In genomic region chr6:82906489-82906888, GRCh38 we compare ENCODE assay signal across 16 cellular contexts.
DNase-seq lines count a peak whose midpoint lies in the region; ATAC-seq and TF ChIP-seq lines count a peak whose summit lies in the region.
"Had no signal": no experiment of that assay in that cellular context is flagged by ENCODE, and none has a peak within 500 bp of the region (broad histone marks: within the 10 kb centered on the region; RNA-seq: fewer than 3 reads in every experiment).

No MANE protein-coding gene starts in this region.

- H3K9me3 ChIP-seq in Karpas-422 (ENCODE audit: low read length) (no peaks in the 10 kb centered on the region), SK-N-MC (ENCODE audit: low read depth, low read length) (no peaks in the 10 kb centered on the region), osteoblast (ENCODE audit: low read depth, low read length) (no peaks in the 10 kb centered on the region), HAP-1 (no peaks in the 10 kb centered on the region)
- H3K9me3 ChIP-seq: thyroid gland had no signal

- no peaks in the 10 kb centered on the region for H4K20me1 ChIP-seq in Karpas-422 (ENCODE audit: insufficient read depth, low read depth, low read length)
- no peaks in the 10 kb centered on the region for H4K20me1 ChIP-seq in osteoblast (ENCODE audit: insufficient read depth, low read length)

- no peak overlapping the region for H3K4me2 ChIP-seq in Karpas-422 (ENCODE audit: low read depth, low read length, poor library complexity, severe bottlenecking)
- H3K4me2 ChIP-seq in osteoblast (ENCODE audit: insufficient read depth, low read length): peak overlapping the region; percentile 39

- H3K27me3 ChIP-seq in Karpas-422 (ENCODE audit: low read length): no peaks in the 10 kb centered on the region
- H3K27me3 ChIP-seq in osteoblast (ENCODE audit: insufficient read depth, low read length): no peaks in the 10 kb centered on the region
- H3K27me3 ChIP-seq in HAP-1 (ENCODE audit: low read depth): no peaks in the 10 kb centered on the region
- H3K27me3 ChIP-seq: thyroid gland had no signal

- POLR2A ChIA-PET in GM10248 (lab: Yijun Ruan, JAX): no interaction called here

- CTCF ChIA-PET in GM10248 (lab: Yijun Ruan, JAX): interaction anchor here (1.5 kb wide), 1 partner anchor 159 kb away, joined by 3 read pairs; no protein-coding TSS in a partner anchor

- no peaks in the 10 kb centered on the region for H3K36me3 ChIP-seq in Karpas-422 (ENCODE audit: insufficient read depth, low read length)
- 0 out of 2 replicates have a peak, but pooled peaks cover 3% of the 10 kb centered on the region for H3K36me3 ChIP-seq in SK-N-MC (ENCODE audit: insufficient read depth, low read length)
- H3K36me3 ChIP-seq in osteoblast (ENCODE audit: insufficient read depth, low read length): no peaks in the 10 kb centered on the region
- no peaks in the 10 kb centered on the region for H3K36me3 ChIP-seq in HAP-1 (replicated peaks)
- H3K36me3 ChIP-seq: thyroid gland had no signal

- no peak for DNase-seq in Karpas-422
- DNase-seq in SK-N-MC (ENCODE audit: low read depth, low spot score): peak; percentile 24
- DNase-seq in fibroblast of mammary gland (ENCODE audit: low read depth): peak; percentile 14
- DNase-seq in osteoblast (ENCODE audit: insufficient read length, low spot score, missing footprints): no peak
- no peak for DNase-seq in GM10248 (ENCODE audit: extremely low spot score)
- no peak for DNase-seq in HAP-1 (ENCODE audit: low spot score in 2 of 2)
- DNase-seq: activated CD4-positive, alpha-beta T cell treated with anti-CD3 and anti-CD28 coated beads for 4 hours; activated CD8-positive, alpha-beta memory T cell treated with anti-CD3 and anti-CD28 coated beads, Interleukin-2, amount 50 U/mL, for 48 hours; activated naive CD4-positive, alpha-beta T cell treated with anti-CD3 and anti-CD28 coated beads, Interleukin-2, amount 50 U/mL, for 16 hours; DMS79 treated with DMSO at 0.1 percent for 48 hours; endodermal cell; MV-4-11; SHP77; stimulated activated CD4-positive, alpha-beta T cell treated with anti-CD3 and anti-CD28 coated beads, Interleukin-4, amount 100 ng/mL, for 24 hours; thyroid gland had no signal

- no peak overlapping the region for H3K27ac ChIP-seq in Karpas-422 (ENCODE audit: low read length)
- peak overlapping the region; percentile 64 for H3K27ac ChIP-seq in SK-N-MC
- H3K27ac ChIP-seq in osteoblast (ENCODE audit: low read depth, low read length): no peak overlapping the region
- H3K27ac ChIP-seq: thyroid gland had no signal

- in situ Hi-C loops in HAP-1 (cut with MboI; ENCODE audit: low sequenced_read_pairs): no loop called here

- no peak for TF ChIP-seq CTCF in fibroblast of mammary gland (conservative IDR thresholded peaks at IDR 0.05; ENCODE audit: control insufficient read depth, insufficient read depth, low read depth, low read length)
- no peak for TF ChIP-seq CTCF in osteoblast (IDR thresholded peaks at IDR 0.05; ENCODE audit: extremely low read depth, low read depth, low read length)
- no peak for TF ChIP-seq CTCF in GM10248 (IDR thresholded peaks at IDR 0.05; ENCODE audit: control extremely low read depth, extremely low read depth, low read depth, missing control alignments)

- H2AFZ ChIP-seq in Karpas-422 (ENCODE audit: low read length) (peak overlapping the region; percentile 26; the same call in 1 of the 2 replicates), osteoblast (ENCODE audit: low read length) (no peak overlapping the region)

- H3K9me2 ChIP-seq in Karpas-422 (replicated peaks; ENCODE audit: insufficient read depth, low read length): no peaks in the 10 kb centered on the region

- H3K79me2 ChIP-seq in Karpas-422 (ENCODE audit: low read length) (no peaks in the 10 kb centered on the region), osteoblast (ENCODE audit: insufficient read depth, low read length) (no peaks in the 10 kb centered on the region)

- H3K4me1 ChIP-seq in Karpas-422 (ENCODE audit: low read length) (peaks cover 26% of the 10 kb centered on the region), osteoblast (ENCODE audit: insufficient read depth, low read length) (peaks cover 14% of the 10 kb centered on the region), HAP-1 (no peaks in the 10 kb centered on the region)
- H3K4me1 ChIP-seq: thyroid gland had no signal

- H3K9ac ChIP-seq in Karpas-422 (ENCODE audit: low read length) (no peak overlapping the region), SK-N-MC (ENCODE audit: insufficient read length) (peak overlapping the region; percentile 2)

- H3K4me3 ChIP-seq in Karpas-422 (ENCODE audit: low read length) (no peak overlapping the region), SK-N-MC (peak overlapping the region; percentile 23; the same call in 1 of the 2 replicates), fibroblast of mammary gland (ENCODE audit: control insufficient read depth, low read depth, low read length) (no peak overlapping the region), osteoblast (ENCODE audit: insufficient read depth, low read length) (no peak overlapping the region), HAP-1 (no peak overlapping the region)
- H3K4me3 ChIP-seq: thyroid gland had no signal

- no peak for ATAC-seq in GM18517 (IDR thresholded peaks at IDR 0.05; ENCODE audit: unreplicated experiment)

Comparison
In these comparisons a context has a peak if more than half of its experiments do, and no peak if none do; other contexts are left out.
1. DNase-seq: peak in SK-N-MC (single experiment) and fibroblast of mammary gland (single experiment); none in Karpas-422 (single experiment), osteoblast (single experiment), GM10248 (single experiment) and HAP-1 (0 of 2).